ENCODE assay signal across 28 cellular contexts in the genomic region with DNA sequence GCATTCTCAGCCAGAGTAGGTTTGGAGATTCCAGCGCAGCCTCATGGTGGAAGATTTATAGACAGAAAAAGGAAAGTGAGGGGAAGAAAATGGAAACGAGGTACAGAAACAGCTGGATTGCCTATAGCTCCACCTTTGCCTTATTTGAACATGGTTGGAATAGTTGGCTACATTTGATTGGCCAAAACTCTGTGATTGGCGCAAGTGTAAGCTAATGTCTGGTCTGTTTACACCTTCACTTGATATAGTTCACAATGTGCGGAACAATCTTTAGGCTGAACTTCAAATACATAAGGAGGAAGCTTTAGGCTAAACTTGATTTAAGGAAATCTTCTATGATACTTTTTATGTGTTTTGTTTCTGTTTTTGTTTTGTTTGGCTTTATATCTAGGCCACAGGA.
"Had no signal": no experiment of that assay in that cellular context is flagged by ENCODE, and none has a peak within 500 bp of the region (broad histone marks: within the 10 kb centered on the region; RNA-seq: fewer than 3 reads in every experiment).

No MANE protein-coding gene starts in this region.

- H3K27me3 ChIP-seq: brain microvascular endothelial cell, dorsolateral prefrontal cortex had no signal

- H3K4me3 ChIP-seq: coronary artery, dorsolateral prefrontal cortex had no signal

- H3K36me3 ChIP-seq: brain microvascular endothelial cell had no signal

- ATAC-seq: activated CD4-positive, alpha-beta T cell treated with anti-CD3 and anti-CD28 coated beads for 36 hours; activated T-cell treated with anti-CD3 and anti-CD28 coated beads, Interleukin-2, amount 50 U/mL, for 72 hours; esophagus mucosa had no signal

- DNase-seq: activated CD4-positive, alpha-beta memory T cell treated with anti-CD3 and anti-CD28 coated beads, Interleukin-2, amount 10 ng/mL, durations not matched to agents 7 days and 5 days; activated CD4-positive, alpha-beta T cell treated with anti-CD3 and anti-CD28 coated beads for 36 hours; activated CD4-positive, alpha-beta T cell treated with anti-CD3 and anti-CD28 coated beads, Interleukin-2, amount 10 ng/mL, durations not matched to agents 24 days and 14 days; activated CD4-positive, alpha-beta T cell treated with anti-CD3 and anti-CD28 coated beads, Interleukin-2, amount 50 U/mL, for 4 hours; activated CD4-positive, CD25-positive, alpha-beta regulatory T cell; activated CD4-positive, CD25-positive, alpha-beta regulatory T cell treated with anti-CD3 and anti-CD28 coated beads, Interleukin-2, amount 50 U/mL, for 72 hours; activated CD8-positive, alpha-beta memory T cell treated with anti-CD3 and anti-CD28 coated beads, Interleukin-2, amount 50 U/mL, for 48 hours; activated effector memory CD4-positive, alpha-beta T cell treated with Interleukin-2 at 50 U/mL for 16 hours; activated gamma-delta T cell treated with Interleukin-2 at 50 U/mL for 16 hours; activated naive CD4-positive, alpha-beta T cell treated with anti-CD3 and anti-CD28 coated beads, Interleukin-2, amount 50 U/mL, for 16 hours; activated naive CD4-positive, alpha-beta T cell treated with Interleukin-2 at 50 U/mL for 16 hours; activated T-cell treated with anti-CD3 and anti-CD28 coated beads for 4 hours; activated T-cell treated with anti-CD3 and anti-CD28 coated beads, Interleukin-2, amount 50 U/mL, for 24 hours; activated T-cell treated with anti-CD3 and anti-CD28 coated beads, Interleukin-2, amount 50 U/mL, for 72 hours; amniotic stem cell; anterior cingulate cortex; brain microvascular endothelial cell; dorsolateral prefrontal cortex; effector memory CD4-positive, alpha-beta T cell; endodermal cell; foreskin fibroblast; head of caudate nucleus; hippocampal formation had no signal

- FAIRE-seq: astrocyte, bronchial epithelial cell, frontal cortex had no signal

- H3K27ac ChIP-seq: brain microvascular endothelial cell, coronary artery, dorsolateral prefrontal cortex had no signal
